Comparison of ENCODE assay signal across 8 cellular contexts in genomic region chr7:158829021-158829341, GRCh38. TPM values are rescaled to one million over a fixed set of nuclear protein-coding genes. Genes with fewer than 3 reads are reported as not detected.
DNase-seq lines count a peak whose midpoint lies in the region; ATAC-seq and TF ChIP-seq lines count a peak whose summit lies in the region.

No MANE protein-coding gene starts in this region.

- peak overlapping the region; percentile 92 for H3K9ac ChIP-seq in MM.1S (ENCODE audit: low read length)
- H3K9ac ChIP-seq in endocrine pancreas (ENCODE audit: control insufficient read depth, insufficient read depth, low read length), result peak overlapping the region; percentile 98

- no peaks in the 10 kb centered on the region for H3K9me3 Mint-ChIP-seq in stimulated activated naive B cell treated with anti-CD40 and anti-IgM and Interleukin-4, amounts not matched to agents 10 μg/mL and 1 μg/mL and 100 μg/mL, for 72 hours

- peaks cover 13% of the 10 kb centered on the region for H3K4me1 ChIP-seq in MM.1S (ENCODE audit: low read length)
- peaks cover 7% of the 10 kb centered on the region for H3K4me1 ChIP-seq in endocrine pancreas (ENCODE audit: control insufficient read depth, insufficient read depth, low read length)
- H3K4me1 ChIP-seq in mesodermal cell (ENCODE audit: control insufficient read depth, insufficient read depth, low read length, poor library complexity, severe bottlenecking), result peaks cover 3% of the 10 kb centered on the region

- H3K36me3 ChIP-seq in MM.1S (replicated peaks; ENCODE audit: insufficient read depth, low read length) (no peaks in the 10 kb centered on the region), endocrine pancreas (ENCODE audit: control insufficient read depth, insufficient read depth, low read length) (no peaks in the 10 kb centered on the region), mesodermal cell (ENCODE audit: control insufficient read depth, insufficient read depth, low read length) (peaks cover 19% of the 10 kb centered on the region)

- H3K4me2 ChIP-seq in MM.1S (ENCODE audit: low read depth, low read length), result peak overlapping the region; percentile 71

- peak; percentile 62 to 64 for ATAC-seq in activated CD4-positive, CD25-positive, alpha-beta regulatory T cell treated with anti-CD3 and anti-CD28 coated beads, Interleukin-2, amount 50 U/mL, for 24 hours
- ATAC-seq in stimulated activated naive B cell treated with anti-CD40 and anti-IgM and Interleukin-4, amounts not matched to agents 10 μg/mL and 1 μg/mL and 100 μg/mL, for 72 hours (replicated peaks), result peak; percentile 75 to 76

- H3K9me3 ChIP-seq in MM.1S (replicated peaks; ENCODE audit: insufficient read depth, low read length), result no peaks in the 10 kb centered on the region
- no peaks in the 10 kb centered on the region for H3K9me3 ChIP-seq in endocrine pancreas (ENCODE audit: control insufficient read depth, low read length)
- H3K9me3 ChIP-seq in mesodermal cell (ENCODE audit: control insufficient read depth, low read length), result no peaks in the 10 kb centered on the region

- TF ChIP-seq CTCF in HFF-Myc (IDR thresholded peaks at IDR 0.05; ENCODE audit: low read depth, low read length, missing control alignments), result no peak
- TF ChIP-seq CTCF in MM.1S (IDR thresholded peaks at IDR 0.05; ENCODE audit: low read length), result no peak

- H2AFZ ChIP-seq in MM.1S (ENCODE audit: low read length), result peak overlapping the region; percentile 56

- peaks cover 0 to 3% of the 10 kb centered on the region in 2 donors for H3K36me3 Mint-ChIP-seq in stimulated activated naive B cell treated with anti-CD40 and anti-IgM and Interleukin-4, amounts not matched to agents 10 μg/mL and 1 μg/mL and 100 μg/mL, for 72 hours

- no peaks in the 10 kb centered on the region for H3K9me2 ChIP-seq in MM.1S (replicated peaks; ENCODE audit: insufficient read depth, low read length)

- peak; percentile 64 for DNase-seq in activated effector memory CD4-positive, alpha-beta T cell treated with Interleukin-2 at 50 U/mL for 16 hours
- DNase-seq in activated effector memory CD4-positive, alpha-beta T cell treated with anti-CD3 and anti-CD28 coated beads, Interleukin-2, amount 50 U/mL, for 16 hours, result no peak
- DNase-seq in HFF-Myc (ENCODE audit: extremely low read depth, low read depth), result no peak
- DNase-seq in MM.1S, result peak; percentile 92
- peak; percentile 74 for DNase-seq in stimulated activated naive B cell treated with anti-CD40 and anti-IgM and Interleukin-4, amounts not matched to agents 10 μg/mL and 1 μg/mL and 100 μg/mL, for 72 hours

- WGBS in mesodermal cell (ENCODE audit: insufficient coverage in 2 of 2), 2 experiments, result 0 to 1% methylated on average over 32 to 38 of the region's 38 CpGs

- H3K27me3 ChIP-seq in MM.1S (replicated peaks; ENCODE audit: insufficient read depth, low read length) (no peaks in the 10 kb centered on the region), endocrine pancreas (ENCODE audit: control insufficient read depth, insufficient read depth, low read length) (no peaks in the 10 kb centered on the region)

- H3K4me3 Mint-ChIP-seq in stimulated activated naive B cell treated with anti-CD40 and anti-IgM and Interleukin-4, amounts not matched to agents 10 μg/mL and 1 μg/mL and 100 μg/mL, for 72 hours, result peak overlapping the region; percentile 81 to 85

- H3K27ac ChIP-seq in MM.1S (ENCODE audit: low read length) (peak overlapping the region; percentile 88), mesodermal cell (ENCODE audit: low read depth, low read length, severe bottlenecking) (peak overlapping the region; percentile 98)

- peak overlapping the region; percentile 80 for H3K27ac Mint-ChIP-seq in stimulated activated naive B cell treated with anti-CD40 and anti-IgM and Interleukin-4, amounts not matched to agents 10 μg/mL and 1 μg/mL and 100 μg/mL, for 72 hours

- no peaks in the 10 kb centered on the region for H4K20me1 ChIP-seq in MM.1S (ENCODE audit: insufficient read depth, low read length)

- H3K4me1 Mint-ChIP-seq in stimulated activated naive B cell treated with anti-CD40 and anti-IgM and Interleukin-4, amounts not matched to agents 10 μg/mL and 1 μg/mL and 100 μg/mL, for 72 hours, result peaks cover 11 to 14% of the 10 kb centered on the region in 2 donors

- no peaks in the 10 kb centered on the region for H3K27me3 Mint-ChIP-seq in stimulated activated naive B cell treated with anti-CD40 and anti-IgM and Interleukin-4, amounts not matched to agents 10 μg/mL and 1 μg/mL and 100 μg/mL, for 72 hours

- H3F3A ChIP-seq in MM.1S (ENCODE audit: insufficient read depth, low read length), result peaks cover 26% of the 10 kb centered on the region

- H3K4me3 ChIP-seq in HFF-Myc (replicated peaks; ENCODE audit: low read depth, low read length) (peak overlapping the region; percentile 84), MM.1S (ENCODE audit: low read length) (peak overlapping the region; percentile 92), endocrine pancreas (ENCODE audit: control insufficient read depth, insufficient read depth, low read length) (no peak overlapping the region), mesodermal cell (ENCODE audit: extremely low read depth, insufficient read depth, low read length, poor library complexity, severe bottlenecking) (peak overlapping the region; percentile 82)

- H3K79me2 ChIP-seq in MM.1S (ENCODE audit: low read length), result peaks cover 43% of the 10 kb centered on the region

RNA-seq across cellular contexts. Expression of gene ESYT2, which starts 0.3 kb away (rescaled TPM):
- polyA plus RNA-seq in mesodermal cell (2013, experiment 1 of 2), result 32.4 TPM
- polyA plus RNA-seq in mesodermal cell (2013, experiment 2 of 2), result 32.1 TPM

RNA-seq across cellular contexts. Expression of gene DYNC2I1, which starts 27.4 kb away (rescaled TPM):
- 11.7 TPM for polyA plus RNA-seq in mesodermal cell (2013, experiment 1 of 2)
- 11.5 TPM for polyA plus RNA-seq in mesodermal cell (2013, experiment 2 of 2)

Comparison
In these comparisons a context has a peak if more than half of its experiments do, and no peak if none do; other contexts are left out.
1. DNase-seq: peak in activated effector memory CD4-positive, alpha-beta T cell treated with Interleukin-2 at 50 U/mL for 16 hours (single experiment), MM.1S (single experiment) and stimulated activated naive B cell treated with anti-CD40 and anti-IgM and Interleukin-4, amounts not matched to agents 10 μg/mL and 1 μg/mL and 100 μg/mL, for 72 hours (single experiment); none in activated effector memory CD4-positive, alpha-beta T cell treated with anti-CD3 and anti-CD28 coated beads, Interleukin-2, amount 50 U/mL, for 16 hours (single experiment) and HFF-Myc (single experiment).